ENCODE assay signal across 8 cellular contexts in genomic region chr2:96762529-96763253, GRCh38. TPM values are rescaled to one million over a fixed set of nuclear protein-coding genes. Genes with fewer than 3 reads are reported as not detected.
DNase-seq lines count a peak whose midpoint lies in the region; ATAC-seq and TF ChIP-seq lines count a peak whose summit lies in the region.

No MANE protein-coding gene starts in this region.

- H3K4me3 Mint-ChIP-seq in activated naive CD4-positive, alpha-beta T cell treated with anti-CD3 and anti-CD28 coated beads, Interleukin-2, amount 50 U/mL, for 24 hours, result peak overlapping the region; percentile 90

- ATAC-seq in gastrocnemius medialis (no peak), GM21447 (IDR thresholded peaks at IDR 0.05; ENCODE audit: unreplicated experiment) (no peak)

- peaks cover 39 to 41% of the 10 kb centered on the region in 2 donors for H3K4me1 ChIP-seq in gastrocnemius medialis

- H3K27me3 ChIP-seq in gastrocnemius medialis, result no peaks in the 10 kb centered on the region

- no peak for TF ChIP-seq CTCF in fibroblast of mammary gland (conservative IDR thresholded peaks at IDR 0.05; ENCODE audit: control insufficient read depth, insufficient read depth, low read depth, low read length)
- TF ChIP-seq CTCF in gastrocnemius medialis (IDR thresholded peaks at IDR 0.05 in 4 of 5, conservative IDR thresholded peaks at IDR 0.05 in 1 of 5), result no peak

- H3K27ac ChIP-seq in gastrocnemius medialis, result peak overlapping the region; percentile 83 to 91 (median 88)

- DNase-seq in activated naive CD4-positive, alpha-beta T cell treated with anti-CD3 and anti-CD28 coated beads, Interleukin-2, amount 50 U/mL, for 16 hours, result no peak
- DNase-seq in RPMI8226 (peak; percentile 77), fibroblast of mammary gland (ENCODE audit: low read depth) (no peak), gastrocnemius medialis (no peak), AG08396 (ENCODE audit: low spot score) (no peak)
- DNase-seq in activated CD4-positive, alpha-beta T cell treated with anti-CD3 and anti-CD28 coated beads, Interleukin-2, amount 50 U/mL, for 1 hour, result no peak

- H3K27me3 Mint-ChIP-seq in activated naive CD4-positive, alpha-beta T cell treated with anti-CD3 and anti-CD28 coated beads, Interleukin-2, amount 50 U/mL, for 24 hours, result no peaks in the 10 kb centered on the region

- H3K36me3 Mint-ChIP-seq in activated naive CD4-positive, alpha-beta T cell treated with anti-CD3 and anti-CD28 coated beads, Interleukin-2, amount 50 U/mL, for 24 hours, result peaks cover 3% of the 10 kb centered on the region

- no peak for TF ChIP-seq POLR2A in gastrocnemius medialis (IDR thresholded peaks at IDR 0.05)

- intact Hi-C loops in gastrocnemius medialis (cut with DNase I; ENCODE audit: low total_unique reads), result loop anchor here (5.0 kb wide), 2 partner anchors 95 to 225 kb away; partner anchors contain the start of genes ANKRD39 and ARID5A

- H3K9me3 Mint-ChIP-seq in activated naive CD4-positive, alpha-beta T cell treated with anti-CD3 and anti-CD28 coated beads, Interleukin-2, amount 50 U/mL, for 24 hours, result no peaks in the 10 kb centered on the region

- in situ Hi-C loops in gastrocnemius medialis (cut with MboI; ENCODE audit: low sequenced_read_pairs in 4 of 4), result no loop called here

- no peaks in the 10 kb centered on the region for H3K9me3 ChIP-seq in gastrocnemius medialis

- peaks cover 68% of the 10 kb centered on the region for H3K4me1 Mint-ChIP-seq in activated naive CD4-positive, alpha-beta T cell treated with anti-CD3 and anti-CD28 coated beads, Interleukin-2, amount 50 U/mL, for 24 hours

- H3K4me3 ChIP-seq in fibroblast of mammary gland (ENCODE audit: control insufficient read depth, low read depth, low read length), result peak overlapping the region; percentile 22
- H3K4me3 ChIP-seq in gastrocnemius medialis, result peak overlapping the region; percentile 64 to 87 (median 74)

- H3K27ac Mint-ChIP-seq in activated naive CD4-positive, alpha-beta T cell treated with anti-CD3 and anti-CD28 coated beads, Interleukin-2, amount 50 U/mL, for 24 hours, result peak overlapping the region; percentile 15

- H3K36me3 ChIP-seq in gastrocnemius medialis, result no peaks in the 10 kb centered on the region

RNA-seq across cellular contexts. Expression of gene CNNM4, which starts 2.0 kb away (rescaled TPM):
- total RNA-seq in gastrocnemius medialis, result 10 to 100 TPM in 2 of 4 donors, 1 to 10 TPM in 2; 5.4 to 20.1 (median 9.1) TPM

RNA-seq across cellular contexts. Expression of gene LMAN2L, which starts 22.8 kb away (rescaled TPM):
- total RNA-seq in gastrocnemius medialis, result 10 to 100 TPM in 3 of 4 donors, 1 to 10 TPM in 1; 8.8 to 17.3 (median 16.4) TPM

RNA-seq across cellular contexts. Expression of gene CNNM3, which starts 53.4 kb away (rescaled TPM):
- 1 to 10 TPM; 3.3 to 9.8 (median 8.6) TPM for total RNA-seq in gastrocnemius medialis
